Comparison of ENCODE assay signal across 25 cellular contexts in genomic region chr16:57903656-57904055, GRCh38.
DNase-seq lines count a peak whose midpoint lies in the region; TF ChIP-seq lines count a peak whose summit lies in the region.
"Had no signal": no experiment of that assay in that cellular context is flagged by ENCODE, and none has a peak within 500 bp of the region (broad histone marks: within the 10 kb centered on the region; RNA-seq: fewer than 3 reads in every experiment).

No MANE protein-coding gene starts in this region.

- BruUV-seq in PC-9 (replicated peaks; lab: Mats Ljungman, UMichigan): no TSS peak

- H4K8ac ChIP-seq in neuronal stem cell (ENCODE audit: low read depth, low read length): no peak overlapping the region

- no peak overlapping the region for H3K9ac ChIP-seq in MM.1S (ENCODE audit: low read length)
- H3K9ac ChIP-seq in colonic mucosa (ENCODE audit: low read depth in 2 of 2, low read length in 2 of 2): no peak overlapping the region
- H3K9ac ChIP-seq in neuronal stem cell (ENCODE audit: low read depth, low read length, poor library complexity): no peak overlapping the region

- no peak overlapping the region for H3K18ac ChIP-seq in neuronal stem cell (ENCODE audit: low read length)

- peak overlapping the region; percentile 55 for H2AFZ ChIP-seq in MM.1S (ENCODE audit: low read length)
- H2AFZ ChIP-seq in neuronal stem cell (ENCODE audit: low read length): peak overlapping the region; percentile 16
- H2AFZ ChIP-seq in PC-9: no peak overlapping the region

- TF ChIP-seq POLR2A in prostate gland (IDR thresholded peaks at IDR 0.05): no peak

- H2BK15ac ChIP-seq in neuronal stem cell (ENCODE audit: low read length): no peak overlapping the region

- H3K36me3 ChIP-seq in MM.1S (replicated peaks; ENCODE audit: insufficient read depth, low read length) (no peaks in the 10 kb centered on the region), colonic mucosa (no peaks in the 10 kb centered on the region), neuronal stem cell (replicated peaks in 1 of 2; ENCODE audit: control insufficient read depth in 2 of 2, insufficient read depth in 2 of 2, low read length in 2 of 2) (no peaks in the 10 kb centered on the region), PC-9 (ENCODE audit: low read depth) (no peaks in the 10 kb centered on the region), prostate gland (no peaks in the 10 kb centered on the region)
- H3K36me3 ChIP-seq: BE2C, HAP-1, SJSA1 had no signal

- no peaks in the 10 kb centered on the region for H3F3A ChIP-seq in MM.1S (ENCODE audit: insufficient read depth, low read length)
- peaks cover 3% of the 10 kb centered on the region; the same call in 1 of the 2 replicates for H3F3A ChIP-seq in PC-9 (ENCODE audit: insufficient read depth, low read depth)

- peak; percentile 51 for DNase-seq in DMS53 (lab: John Stamatoyannopoulos, UW)
- DNase-seq in DMS53 treated with DMSO at 0.1 percent for 48 hours (lab: John Stamatoyannopoulos, UW; ENCODE audit: unreplicated experiment): no peak
- no peak for DNase-seq in MM.1S
- DNase-seq in colonic mucosa: peak; percentile 30
- no peak for DNase-seq in neuronal stem cell (ENCODE audit: low spot score)
- no peak for DNase-seq in PC-9
- no peak for DNase-seq in DMS 273 treated with DMSO at 0.1 percent for 48 hours (lab: John Stamatoyannopoulos, UW)
- no peak for DNase-seq in prostate gland (ENCODE audit: low spot score)
- DNase-seq: BE2C, EL, GDM1, GOT3, HFFc6, Karpas-422, MV-4-11, NCI-H1105 treated with DMSO at 0.1 percent for 48 hours, NCI-H146, NCI-H1930, NCI-H446 treated with DMSO at 0.1 percent for 48 hours, NCI-H526 treated with DMSO at 0.1 percent for 48 hours, Right ventricle myocardium superior had no signal

- H3K14ac ChIP-seq in neuronal stem cell (ENCODE audit: low read length): no peak overlapping the region

- H3K4me2 ChIP-seq in MM.1S (ENCODE audit: low read depth, low read length): peak overlapping the region; percentile 32; the same call in 1 of the 2 replicates
- no peak overlapping the region for H3K4me2 ChIP-seq in neuronal stem cell (ENCODE audit: insufficient read depth, low read length, poor library complexity, severe bottlenecking)
- no peak overlapping the region for H3K4me2 ChIP-seq in PC-9

- H3K79me1 ChIP-seq in neuronal stem cell (ENCODE audit: low read depth, low read length): no peaks in the 10 kb centered on the region

- H3K4me1 ChIP-seq in MM.1S (ENCODE audit: low read length) (no peaks in the 10 kb centered on the region), colonic mucosa (no peaks in the 10 kb centered on the region), neuronal stem cell (ENCODE audit: control insufficient read depth in 2 of 2, insufficient read depth in 1 of 2, low read depth in 1 of 2, low read length in 2 of 2) (peaks cover 2 to 5% of the 10 kb centered on the region in 2 donors), PC-9 (replicated peaks; ENCODE audit: insufficient read depth) (peaks cover 16% of the 10 kb centered on the region), prostate gland (replicated peaks) (no peaks in the 10 kb centered on the region)
- H3K4me1 ChIP-seq: BE2C had no signal

- intact Hi-C loops in colonic mucosa (cut with DNase I) (loop anchor here (10.0 kb wide), 2 partner anchors 211 to 391 kb away; partner anchors contain the start of gene PRSS54), PC-9 (cut with micrococcal nuclease; ENCODE audit: unreplicated experiment) (no loop called here), prostate gland (cut with DNase I) (loop anchor here (10.0 kb wide), 1 partner anchor 221 kb away; the partner anchor contains the start of gene CFAP20)

- no peak overlapping the region for H2BK120ac ChIP-seq in neuronal stem cell (ENCODE audit: low read depth, low read length)

- no CpG with 5 or more reads among the region's 18 CpGs for WGBS in neuronal stem cell (ENCODE audit: extremely low coverage in 2 of 2, insufficient read length in 2 of 2, insufficient replicate concordance in 1 of 2), 2 donors
- 66% methylated on average over 18 of the region's 18 CpGs for WGBS in prostate gland

- no peaks in the 10 kb centered on the region for H3K9me3 ChIP-seq in MM.1S (replicated peaks; ENCODE audit: insufficient read depth, low read length)
- H3K9me3 ChIP-seq in colonic mucosa: no peaks in the 10 kb centered on the region
- no peaks in the 10 kb centered on the region for H3K9me3 ChIP-seq in neuronal stem cell (replicated peaks in 1 of 2; ENCODE audit: control insufficient read depth in 2 of 2, insufficient read depth in 1 of 2, low read depth in 1 of 2, low read length in 2 of 2)
- no peaks in the 10 kb centered on the region for H3K9me3 ChIP-seq in PC-9 (ENCODE audit: insufficient read depth, low read depth)
- no peaks in the 10 kb centered on the region for H3K9me3 ChIP-seq in prostate gland
- H3K9me3 ChIP-seq: BE2C, HAP-1, SJSA1 had no signal

- CTCF ChIA-PET in PC-9 (lab: Charles Lee): no interaction called here

- H2BK5ac ChIP-seq in neuronal stem cell (ENCODE audit: low read length): no peak overlapping the region

- H4K20me1 ChIP-seq in MM.1S (ENCODE audit: insufficient read depth, low read length) (no peaks in the 10 kb centered on the region), PC-9 (ENCODE audit: insufficient read depth) (no peaks in the 10 kb centered on the region)

- H3K27ac ChIP-seq in MM.1S (ENCODE audit: low read length) (no peak overlapping the region), colonic mucosa (no peak overlapping the region), neuronal stem cell (replicated peaks; ENCODE audit: low read length) (no peak overlapping the region), PC-9 (no peak overlapping the region), prostate gland (no peak overlapping the region)
- H3K27ac ChIP-seq: 22Rv1, SJSA1 had no signal

- H3K27me3 ChIP-seq in MM.1S (replicated peaks; ENCODE audit: insufficient read depth, low read length): no peaks in the 10 kb centered on the region; the same call in 1 of the 2 replicates
- peaks cover 6% of the 10 kb centered on the region for H3K27me3 ChIP-seq in colonic mucosa
- peaks cover 0 to 63% (median 5%) of the 10 kb centered on the region in 3 experiments for H3K27me3 ChIP-seq in neuronal stem cell (ENCODE audit: control insufficient read depth in 3 of 3, insufficient read depth in 3 of 3, low read depth in 1 of 3, low read length in 3 of 3)
- no peaks in the 10 kb centered on the region for H3K27me3 ChIP-seq in PC-9 (ENCODE audit: insufficient read depth, low read depth)
- H3K27me3 ChIP-seq in prostate gland (replicated peaks; ENCODE audit: insufficient read depth): peaks cover 2% of the 10 kb centered on the region
- H3K27me3 ChIP-seq: BE2C, SJSA1 had no signal

- POLR2A ChIA-PET in PC-9 (lab: Charles Lee; ENCODE audit: unreplicated experiment): no interaction called here

- no peaks in the 10 kb centered on the region for H3K79me2 ChIP-seq in MM.1S (ENCODE audit: low read length)
- no peaks in the 10 kb centered on the region for H3K79me2 ChIP-seq in PC-9 (ENCODE audit: low read depth)

- H3K4me3 ChIP-seq in MM.1S (ENCODE audit: low read length): no peak overlapping the region
- no peak overlapping the region for H3K4me3 ChIP-seq in colonic mucosa
- no peak overlapping the region for H3K4me3 ChIP-seq in neuronal stem cell (ENCODE audit: low read length in 2 of 2)
- no peak overlapping the region for H3K4me3 ChIP-seq in PC-9
- H3K4me3 ChIP-seq in prostate gland: no peak overlapping the region
- H3K4me3 ChIP-seq: GM12878, HAP-1, SJSA1 had no signal

- no peak overlapping the region for H2BK12ac ChIP-seq in neuronal stem cell (ENCODE audit: low read length)

- H3K4ac ChIP-seq in neuronal stem cell (ENCODE audit: low read length): no peak overlapping the region

- H4K91ac ChIP-seq in neuronal stem cell (ENCODE audit: low read depth, low read length, poor library complexity): no peak overlapping the region

- no peak overlapping the region for H3K23ac ChIP-seq in neuronal stem cell (ENCODE audit: low read depth, low read length, poor library complexity)

- no peak overlapping the region for H2AK5ac ChIP-seq in neuronal stem cell (ENCODE audit: low read depth, low read length)

- TF ChIP-seq CTCF in MM.1S (IDR thresholded peaks at IDR 0.05; ENCODE audit: low read length) (no peak), colonic mucosa (IDR thresholded peaks at IDR 0.05) (no peak), PC-9 (conservative IDR thresholded peaks at IDR 0.05) (no peak), prostate gland (IDR thresholded peaks at IDR 0.05) (no peak)

- H3K9me2 ChIP-seq in MM.1S (replicated peaks; ENCODE audit: insufficient read depth, low read length): no peaks in the 10 kb centered on the region
- H3K9me2 ChIP-seq in PC-9 (ENCODE audit: insufficient read depth): no peaks in the 10 kb centered on the region

Comparison
In these comparisons a context has a peak if more than half of its experiments do, and no peak if none do; other contexts are left out.
1. DNase-seq: peak in DMS53 (single experiment) and colonic mucosa (single experiment); none in DMS53 treated with DMSO at 0.1 percent for 48 hours (single experiment), MM.1S (single experiment), neuronal stem cell (single experiment), PC-9 (0 of 2), DMS 273 treated with DMSO at 0.1 percent for 48 hours (single experiment) and prostate gland (single experiment).